20 cellular contexts compared by ENCODE assay signal in genomic region chr7:2569421-2569820, GRCh38. TPM values are rescaled to one million over a fixed set of nuclear protein-coding genes. Genes with fewer than 3 reads are reported as not detected.
DNase-seq lines count a peak whose midpoint lies in the region; ATAC-seq and TF ChIP-seq lines count a peak whose summit lies in the region.
"Had no signal": no experiment of that assay in that cellular context is flagged by ENCODE, and none has a peak within 500 bp of the region (broad histone marks: within the 10 kb centered on the region; RNA-seq: fewer than 3 reads in every experiment).

No MANE protein-coding gene starts in this region.

- H3K27ac ChIP-seq in neural progenitor cell = no peak overlapping the region
- H3K27ac ChIP-seq in spleen = no peak overlapping the region
- H3K27ac ChIP-seq: BLaER1, C4-2B had no signal

- TF ChIP-seq CTCF in WTC11 (IDR thresholded peaks at IDR 0.05) = no peak
- TF ChIP-seq CTCF in neural progenitor cell (IDR thresholded peaks at IDR 0.05) = no peak
- TF ChIP-seq CTCF in spleen (IDR thresholded peaks at IDR 0.05 in 8 of 11, conservative IDR thresholded peaks at IDR 0.05 in 3 of 11) = no peak
- no peak for TF ChIP-seq CTCF in foreskin fibroblast (IDR thresholded peaks at IDR 0.05; ENCODE audit: low read depth, low read length)

- peak overlapping the region; percentile 60 for H3K4me2 ChIP-seq in neural progenitor cell
- H3K4me2 ChIP-seq: GM23338 had no signal

- H3K9ac ChIP-seq in neural progenitor cell = no peak overlapping the region
- H3K9ac ChIP-seq: BLaER1 had no signal

- H3K79me2 ChIP-seq in neural progenitor cell (ENCODE audit: low read depth) = peaks cover 5% of the 10 kb centered on the region

- no peaks in the 10 kb centered on the region for H3K9me3 ChIP-seq in neural progenitor cell (ENCODE audit: low read depth)
- no peaks in the 10 kb centered on the region for H3K9me3 ChIP-seq in spleen
- H3K9me3 ChIP-seq: BLaER1, Caco-2 had no signal

- 88 to 94% (median 90%) methylated on average over 11 to 14 of the region's 14 CpGs for WGBS in spleen, 5 donors

- POLR2A ChIA-PET in WTC11 (lab: Charles Lee) = no interaction called here

- no peaks in the 10 kb centered on the region for H3K9me3 Mint-ChIP-seq in WTC11
- no peaks in the 10 kb centered on the region for H3K9me3 Mint-ChIP-seq in neural progenitor cell
- H3K9me3 Mint-ChIP-seq: CD4-positive, CD25-positive, alpha-beta regulatory T cell; CD8-positive, alpha-beta T cell; GM23338; H9 had no signal

- peaks cover 32% of the 10 kb centered on the region for H3K4me1 ChIP-seq in neural progenitor cell
- H3K4me1 ChIP-seq in spleen = peaks cover 0 to 37% (median 19%) of the 10 kb centered on the region in 6 donors

- ATAC-seq in WTC11 = no peak
- ATAC-seq in GM21786 (IDR thresholded peaks at IDR 0.05; ENCODE audit: unreplicated experiment) = no peak
- ATAC-seq: CD8-positive, alpha-beta T cell; GM12878; GM23338; HCT116 had no signal

- H3K4me1 Mint-ChIP-seq in WTC11 (peaks cover 9% of the 10 kb centered on the region), neural progenitor cell (peaks cover 55% of the 10 kb centered on the region)

- TF ChIP-seq POLR2A in spleen (IDR thresholded peaks at IDR 0.05) = no peak

- H3K27me3 Mint-ChIP-seq in WTC11 (ENCODE audit: low read depth) (no peaks in the 10 kb centered on the region), neural progenitor cell (ENCODE audit: insufficient read depth, low read depth) (no peaks in the 10 kb centered on the region)
- H3K27me3 Mint-ChIP-seq: B cell; CD4-positive, CD25-positive, alpha-beta regulatory T cell had no signal

- H3K36me3 ChIP-seq in neural progenitor cell = no peaks in the 10 kb centered on the region
- H3K36me3 ChIP-seq in spleen = peaks cover 0 to 36% (median 7%) of the 10 kb centered on the region in 6 donors
- H3K36me3 ChIP-seq: BLaER1 had no signal

- CTCF ChIA-PET in WTC11 (lab: Charles Lee) = interaction anchor here (0.5 to 0.7 kb wide), 2 partner anchors 62 to 163 kb away, joined by 3 read pairs; partner anchors contain the start of gene TTYH3

- H3K27me3 ChIP-seq in neural progenitor cell (no peaks in the 10 kb centered on the region), spleen (replicated peaks in 1 of 7) (no peaks in the 10 kb centered on the region)

- no peak overlapping the region for H3K4me3 ChIP-seq in neural progenitor cell
- no peak overlapping the region for H3K4me3 ChIP-seq in spleen
- no peak overlapping the region for H3K4me3 ChIP-seq in foreskin fibroblast (ENCODE audit: low read depth in 1 of 2, low read length in 2 of 2)
- H3K4me3 ChIP-seq: BLaER1, GM12878, GM23338 had no signal

- no peaks in the 10 kb centered on the region for H3K36me3 Mint-ChIP-seq in WTC11
- H3K36me3 Mint-ChIP-seq in neural progenitor cell = peaks cover 9% of the 10 kb centered on the region

- H3K4me3 Mint-ChIP-seq in WTC11 (no peak overlapping the region), neural progenitor cell (no peak overlapping the region)
- H3K4me3 Mint-ChIP-seq: B cell; CD4-positive, CD25-positive, alpha-beta regulatory T cell; CD8-positive, alpha-beta T cell; GM23338; H9 had no signal

- no peak overlapping the region for H2AFZ ChIP-seq in neural progenitor cell (replicated peaks)
- H2AFZ ChIP-seq: GM23338 had no signal

- H3K27ac Mint-ChIP-seq in WTC11 = 0 out of 2 replicates have a peak overlapping the region, but pooled peaks have one; percentile 30
- no peak overlapping the region for H3K27ac Mint-ChIP-seq in neural progenitor cell
- H3K27ac Mint-ChIP-seq: B cell; CD4-positive, CD25-positive, alpha-beta regulatory T cell; CD8-positive, alpha-beta T cell; GM23338 had no signal

- peaks cover 28% of the 10 kb centered on the region for H3F3A ChIP-seq in neural progenitor cell (ENCODE audit: low read depth)

- H4K20me1 ChIP-seq in neural progenitor cell (ENCODE audit: low read depth) = peaks cover 10% of the 10 kb centered on the region
- H4K20me1 ChIP-seq: BLaER1 had no signal

- DNase-seq in WTC11 (ENCODE audit: low spot score) (no peak), neural progenitor cell (ENCODE audit: low spot score) (no peak), spleen (peak; percentile 63), NCI-H82 treated with DMSO at 0.1 percent for 48 hours (lab: John Stamatoyannopoulos, UW; ENCODE audit: unreplicated experiment) (no peak), foreskin fibroblast (no peak)
- DNase-seq: Caco-2; CD4-positive, CD25-positive, alpha-beta regulatory T cell; CD8-positive, alpha-beta T cell; DMS 273 treated with DMSO at 0.1 percent for 48 hours; DMS79; EL; GDM1; H9 had no signal

- intact Hi-C loops in spleen (cut with DNase I; ENCODE audit: low total_unique reads) = no loop called here

TF ChIP-seq in WTC11, 78 proteins besides CTCF, POLR2A, EP300 and RAD21:
- TF ChIP-seq NFYB (CRISPR knock-in tag; conservative IDR thresholded peaks at IDR 0.05; ENCODE audit: low read depth) (no peak), ETV6 (CRISPR knock-in tag; IDR thresholded peaks at IDR 0.05) (no peak), CBFB (CRISPR knock-in tag; IDR thresholded peaks at IDR 0.05; ENCODE audit: low read depth) (no peak), ZNF138 (CRISPR knock-in tag; conservative IDR thresholded peaks at IDR 0.05) (no peak), ATF6 (CRISPR knock-in tag; IDR thresholded peaks at IDR 0.05) (no peak), MLX (CRISPR knock-in tag; IDR thresholded peaks at IDR 0.05) (no peak), ZNF232 (CRISPR knock-in tag; IDR thresholded peaks at IDR 0.05) (no peak), ZNF317 (CRISPR knock-in tag; IDR thresholded peaks at IDR 0.05; ENCODE audit: borderline replicate concordance, low read depth) (no peak)
TF ChIP-seq in WTC11: peak in this region for 0.

RNA-seq across cellular contexts. Expression of gene IQCE, which starts 10.6 kb away (rescaled TPM):
- total RNA-seq in WTC11 (2021) (4.4 to 4.7 TPM (median 4.6 TPM) in 3 replicates), neural progenitor cell (ENCODE audit: low replicate concordance) (4.6 and 10.1 TPM in 2 replicates), spleen (10 to 100 TPM in 6 of 7 donors, 1 to 10 TPM in 1; 7.1 to 17.1 (median 13.2) TPM)
- polyA plus RNA-seq in spleen = 1 to 10 TPM; 1.2 to 4.4 (median 2.2) TPM

RNA-seq across cellular contexts. Expression of gene BRAT1, which starts 14.1 kb away (rescaled TPM):
- total RNA-seq in WTC11 (2021) (44.0 to 50.0 TPM (median 46.1 TPM) in 3 replicates), neural progenitor cell (ENCODE audit: low replicate concordance) (9.3 and 52.2 TPM in 2 replicates), spleen (10 to 100 TPM; 25.3 to 37.3 (median 32.2) TPM)
- polyA plus RNA-seq in spleen = 10 to 100 TPM; 26.6 to 50.9 (median 48.9) TPM

RNA-seq across cellular contexts. Expression of gene LFNG, which starts 49.8 kb away (rescaled TPM):
- 24.1 to 29.4 TPM (median 26.5 TPM) in 3 replicates for total RNA-seq in WTC11 (2021)
- total RNA-seq in neural progenitor cell (ENCODE audit: low replicate concordance) = 58.0 and 177 TPM in 2 replicates
- total RNA-seq in spleen = 10 to 100 TPM; 33.3 to 47.4 (median 42.3) TPM
- 10 to 100 TPM; 21.2 to 22.4 (median 21.6) TPM for polyA plus RNA-seq in spleen
